ENCODE assay signal across 1 cellular context in genomic region chr10:35396560-35397434, GRCh38.
TF ChIP-seq lines count a peak whose summit lies in the region.

No MANE protein-coding gene starts in this region.

TF ChIP-seq in HepG2, 621 proteins besides CTCF, POLR2A, EP300 and RAD21 (continued from another document and continues in another):
- TF ChIP-seq EEA1 (CRISPR knock-in tag; IDR thresholded peaks at IDR 0.05; ENCODE audit: borderline replicate concordance), result 0 out of 2 replicates have a peak, but pooled peaks have one; percentile 63
- no peak for TF ChIP-seq TGIF2 (CRISPR knock-in tag; IDR thresholded peaks at IDR 0.05)
- TF ChIP-seq, protein P1, sequence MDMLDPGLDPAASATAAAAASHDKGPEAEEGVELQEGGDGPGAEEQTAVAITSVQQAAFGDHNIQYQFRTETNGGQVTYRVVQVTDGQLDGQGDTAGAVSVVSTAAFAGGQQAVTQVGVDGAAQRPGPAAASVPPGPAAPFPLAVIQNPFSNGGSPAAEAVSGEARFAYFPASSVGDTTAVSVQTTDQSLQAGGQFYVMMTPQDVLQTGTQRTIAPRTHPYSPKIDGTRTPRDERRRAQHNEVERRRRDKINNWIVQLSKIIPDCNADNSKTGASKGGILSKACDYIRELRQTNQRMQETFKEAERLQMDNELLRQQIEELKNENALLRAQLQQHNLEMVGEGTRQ (IDR thresholded peaks at IDR 0.05; ENCODE audit: low read depth, low read length), result no peak; the same call in 1 of the 2 replicates
- TF ChIP-seq, protein P1 (CRISPR knock-in tag; IDR thresholded peaks at IDR 0.05; ENCODE audit: borderline replicate concordance), result peak; percentile 63; the same call in 1 of the 2 replicates
- no peak for TF ChIP-seq ZBTB33 (CRISPR knock-in tag; IDR thresholded peaks at IDR 0.05)
- TF ChIP-seq CCDC6 (CRISPR knock-in tag; IDR thresholded peaks at IDR 0.05), result no peak
- TF ChIP-seq ZNF83 (CRISPR knock-in tag; IDR thresholded peaks at IDR 0.05; ENCODE audit: borderline replicate concordance), result 0 out of 2 replicates have a peak, but pooled peaks have one; percentile 27
- peak; percentile 48; the same call in 1 of the 2 replicates for TF ChIP-seq MYC (CRISPR knock-in tag; IDR thresholded peaks at IDR 0.05; ENCODE audit: borderline replicate concordance)
- TF ChIP-seq PAXIP1 (CRISPR knock-in tag; conservative IDR thresholded peaks at IDR 0.05), result peak; percentile 69
- no peak for TF ChIP-seq ZNF850 (CRISPR knock-in tag; conservative IDR thresholded peaks at IDR 0.05)
- TF ChIP-seq, protein P2, sequence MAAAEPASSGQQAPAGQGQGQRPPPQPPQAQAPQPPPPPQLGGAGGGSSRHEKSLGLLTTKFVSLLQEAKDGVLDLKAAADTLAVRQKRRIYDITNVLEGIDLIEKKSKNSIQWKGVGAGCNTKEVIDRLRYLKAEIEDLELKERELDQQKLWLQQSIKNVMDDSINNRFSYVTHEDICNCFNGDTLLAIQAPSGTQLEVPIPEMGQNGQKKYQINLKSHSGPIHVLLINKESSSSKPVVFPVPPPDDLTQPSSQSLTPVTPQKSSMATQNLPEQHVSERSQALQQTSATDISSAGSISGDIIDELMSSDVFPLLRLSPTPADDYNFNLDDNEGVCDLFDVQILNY (CRISPR knock-in tag; conservative IDR thresholded peaks at IDR 0.05), result no peak
- no peak for TF ChIP-seq GATAD1 (CRISPR knock-in tag; IDR thresholded peaks at IDR 0.05)
- 0 out of 2 replicates have a peak, but pooled peaks have one; percentile 23 for TF ChIP-seq THRA (CRISPR knock-in tag; IDR thresholded peaks at IDR 0.05; ENCODE audit: borderline replicate concordance)
- peak; percentile 59; the same call in 1 of the 2 replicates for TF ChIP-seq HOXA3 (CRISPR knock-in tag; IDR thresholded peaks at IDR 0.05)
- TF ChIP-seq HNF4A (CRISPR knock-in tag; IDR thresholded peaks at IDR 0.05), result peak; percentile 83
- TF ChIP-seq CREM (IDR thresholded peaks at IDR 0.05), result peak; percentile 10; the same call in 1 of the 2 replicates
- TF ChIP-seq CREM (CRISPR knock-in tag; IDR thresholded peaks at IDR 0.05), result no peak
- TF ChIP-seq TOPORS (CRISPR knock-in tag; IDR thresholded peaks at IDR 0.05), result 0 out of 2 replicates have a peak, but pooled peaks have one; percentile 74
- TF ChIP-seq, protein P3, sequence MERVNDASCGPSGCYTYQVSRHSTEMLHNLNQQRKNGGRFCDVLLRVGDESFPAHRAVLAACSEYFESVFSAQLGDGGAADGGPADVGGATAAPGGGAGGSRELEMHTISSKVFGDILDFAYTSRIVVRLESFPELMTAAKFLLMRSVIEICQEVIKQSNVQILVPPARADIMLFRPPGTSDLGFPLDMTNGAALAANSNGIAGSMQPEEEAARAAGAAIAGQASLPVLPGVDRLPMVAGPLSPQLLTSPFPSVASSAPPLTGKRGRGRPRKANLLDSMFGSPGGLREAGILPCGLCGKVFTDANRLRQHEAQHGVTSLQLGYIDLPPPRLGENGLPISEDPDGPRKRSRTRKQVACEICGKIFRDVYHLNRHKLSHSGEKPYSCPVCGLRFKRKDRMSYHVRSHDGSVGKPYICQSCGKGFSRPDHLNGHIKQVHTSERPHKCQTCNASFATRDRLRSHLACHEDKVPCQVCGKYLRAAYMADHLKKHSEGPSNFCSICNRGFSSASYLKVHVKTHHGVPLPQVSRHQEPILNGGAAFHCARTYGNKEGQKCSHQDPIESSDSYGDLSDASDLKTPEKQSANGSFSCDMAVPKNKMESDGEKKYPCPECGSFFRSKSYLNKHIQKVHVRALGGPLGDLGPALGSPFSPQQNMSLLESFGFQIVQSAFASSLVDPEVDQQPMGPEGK (CRISPR knock-in tag; IDR thresholded peaks at IDR 0.05), result peak; percentile 30; the same call in 1 of the 2 replicates
- TF ChIP-seq MEF2D (CRISPR knock-in tag; IDR thresholded peaks at IDR 0.05), result 0 out of 2 replicates have a peak, but pooled peaks have one; percentile 47
- TF ChIP-seq, protein P4, sequence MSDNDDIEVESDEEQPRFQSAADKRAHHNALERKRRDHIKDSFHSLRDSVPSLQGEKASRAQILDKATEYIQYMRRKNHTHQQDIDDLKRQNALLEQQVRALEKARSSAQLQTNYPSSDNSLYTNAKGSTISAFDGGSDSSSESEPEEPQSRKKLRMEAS (IDR thresholded peaks at IDR 0.05), result peak; percentile 77
- no peak for TF ChIP-seq SP140L (CRISPR knock-in tag; IDR thresholded peaks at IDR 0.05; ENCODE audit: borderline replicate concordance)
- 0 out of 2 replicates have a peak, but pooled peaks have one; percentile 64 for TF ChIP-seq POGZ (CRISPR knock-in tag; IDR thresholded peaks at IDR 0.05)
- no peak for TF ChIP-seq FOXP1 (IDR thresholded peaks at IDR 0.05)
- TF ChIP-seq FOXP1 (CRISPR knock-in tag; IDR thresholded peaks at IDR 0.05), result 0 out of 2 replicates have a peak, but pooled peaks have one; percentile 15
- no peak for TF ChIP-seq ZNF674 (CRISPR knock-in tag; IDR thresholded peaks at IDR 0.05; ENCODE audit: low read depth)
- TF ChIP-seq REXO4 (CRISPR knock-in tag; IDR thresholded peaks at IDR 0.05; ENCODE audit: borderline replicate concordance), result no peak
- no peak for TF ChIP-seq ZNF543 (CRISPR knock-in tag; IDR thresholded peaks at IDR 0.05)
- TF ChIP-seq ZNF75D (CRISPR knock-in tag; IDR thresholded peaks at IDR 0.05; ENCODE audit: borderline replicate concordance), result no peak
- TF ChIP-seq CENPT (CRISPR knock-in tag; IDR thresholded peaks at IDR 0.05; ENCODE audit: low read depth), result no peak
- peak; percentile 66; the same call in 1 of the 2 replicates for TF ChIP-seq HDAC1 (CRISPR knock-in tag; IDR thresholded peaks at IDR 0.05)
- 0 out of 2 replicates have a peak, but pooled peaks have one; percentile 30 for TF ChIP-seq ONECUT2 (CRISPR knock-in tag; IDR thresholded peaks at IDR 0.05)
- TF ChIP-seq, protein P5, sequence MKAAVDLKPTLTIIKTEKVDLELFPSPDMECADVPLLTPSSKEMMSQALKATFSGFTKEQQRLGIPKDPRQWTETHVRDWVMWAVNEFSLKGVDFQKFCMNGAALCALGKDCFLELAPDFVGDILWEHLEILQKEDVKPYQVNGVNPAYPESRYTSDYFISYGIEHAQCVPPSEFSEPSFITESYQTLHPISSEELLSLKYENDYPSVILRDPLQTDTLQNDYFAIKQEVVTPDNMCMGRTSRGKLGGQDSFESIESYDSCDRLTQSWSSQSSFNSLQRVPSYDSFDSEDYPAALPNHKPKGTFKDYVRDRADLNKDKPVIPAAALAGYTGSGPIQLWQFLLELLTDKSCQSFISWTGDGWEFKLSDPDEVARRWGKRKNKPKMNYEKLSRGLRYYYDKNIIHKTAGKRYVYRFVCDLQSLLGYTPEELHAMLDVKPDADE (CRISPR knock-in tag; IDR thresholded peaks at IDR 0.05), result no peak
- TF ChIP-seq POLR2AphosphoS2 (IDR thresholded peaks at IDR 0.05; ENCODE audit: low read depth, low read length), result no peak
- peak; percentile 92 for TF ChIP-seq ZNF264 (CRISPR knock-in tag; IDR thresholded peaks at IDR 0.05)
- TF ChIP-seq SMARCE1 (IDR thresholded peaks at IDR 0.05; ENCODE audit: borderline replicate concordance), result no peak
- TF ChIP-seq FOXJ3 (CRISPR knock-in tag; IDR thresholded peaks at IDR 0.05; ENCODE audit: borderline replicate concordance), result 0 out of 2 replicates have a peak, but pooled peaks have one; percentile 23
- peak; percentile 4; the same call in 1 of the 2 replicates for TF ChIP-seq NR2F2 (IDR thresholded peaks at IDR 0.05; ENCODE audit: borderline replicate concordance, low read depth)
- TF ChIP-seq ZNF646 (CRISPR knock-in tag; IDR thresholded peaks at IDR 0.05), result peak; percentile 61; the same call in 1 of the 2 replicates
- TF ChIP-seq ZNF558 (CRISPR knock-in tag; IDR thresholded peaks at IDR 0.05; ENCODE audit: borderline replicate concordance), result no peak
- no peak for TF ChIP-seq ZSCAN25 (CRISPR knock-in tag; IDR thresholded peaks at IDR 0.05)
- TF ChIP-seq SOX6 (IDR thresholded peaks at IDR 0.05), result no peak
- TF ChIP-seq SOX6 (CRISPR knock-in tag; IDR thresholded peaks at IDR 0.05), result peak; percentile 71
